ENCODE assay signal across 9 cellular contexts in genomic region chr1:25804244-25804963, GRCh38. TPM values are rescaled to one million over a fixed set of nuclear protein-coding genes. Genes with fewer than 3 reads are reported as not detected.
DNase-seq lines count a peak whose midpoint lies in the region; ATAC-seq, FAIRE-seq and TF ChIP-seq lines count a peak whose summit lies in the region.
"Had no signal": no experiment of that assay in that cellular context is flagged by ENCODE, and none has a peak within 500 bp of the region (broad histone marks: within the 10 kb centered on the region; RNA-seq: fewer than 3 reads in every experiment).

No MANE protein-coding gene starts in this region.

- no peak overlapping the region for H3K4me3 Mint-ChIP-seq in osteocyte (ENCODE audit: unreplicated experiment)

- no peaks in the 10 kb centered on the region for H3K9me3 ChIP-seq in psoas muscle

- TF ChIP-seq POLR2A in GM12891 (IDR thresholded peaks at IDR 0.05; ENCODE audit: low read depth, low read length): no peak
- no peak for TF ChIP-seq POLR2A in H54 (IDR thresholded peaks at IDR 0.05; ENCODE audit: low read depth, low read length)

- FAIRE-seq in GM12891 (lab: Jason Lieb, UNC) (peak; percentile 64), H54 (lab: Jason Lieb, UNC) (peak; percentile 69)

- WGBS in psoas muscle, 3 donors: 54 to 78% (median 59%) methylated on average over 7 to 10 of the region's 10 CpGs

- H3K27ac ChIP-seq in psoas muscle: peak overlapping the region; percentile 72

- no peaks in the 10 kb centered on the region for H3K27me3 ChIP-seq in psoas muscle (ENCODE audit: insufficient read depth in 3 of 3, low read length in 2 of 3)

- H3K27me3 Mint-ChIP-seq in osteocyte (ENCODE audit: unreplicated experiment): no peaks in the 10 kb centered on the region

- no peak overlapping the region for H3K4me3 ChIP-seq in cardiac fibroblast (replicated peaks in 1 of 2; ENCODE audit: low read depth in 2 of 2, low read length in 2 of 2)
- no peak overlapping the region for H3K4me3 ChIP-seq in psoas muscle

- no peak for DNase-seq in GM12891 (ENCODE audit: insufficient read length, low spot score)
- DNase-seq in H54 (ENCODE audit: insufficient read length, low spot score): peak; percentile 66
- DNase-seq in cardiac fibroblast (ENCODE audit: low read depth in 2 of 2): peak; percentile 40 to 55
- DNase-seq in psoas muscle: peak in 1 of 2 donors; percentile 78
- DNase-seq in HCEC 1CT: no peak
- no peak for DNase-seq in osteocyte (ENCODE audit: extremely low spot score, unreplicated experiment)

- peaks cover 11% of the 10 kb centered on the region for H3K36me3 Mint-ChIP-seq in osteocyte (ENCODE audit: unreplicated experiment)

- TF ChIP-seq CTCF in cardiac fibroblast (IDR thresholded peaks at IDR 0.05; ENCODE audit: low read depth, low read length): no peak
- TF ChIP-seq CTCF in psoas muscle (IDR thresholded peaks at IDR 0.05): no peak
- no peak for TF ChIP-seq CTCF in osteocyte (IDR thresholded peaks at IDR 0.05)

- H3K4me1 Mint-ChIP-seq in osteocyte (ENCODE audit: unreplicated experiment): peaks cover 56% of the 10 kb centered on the region

- ATAC-seq in psoas muscle (peak; percentile 62 to 75 (median 71)), HG03108 (IDR thresholded peaks at IDR 0.05; ENCODE audit: unreplicated experiment) (no peak), GM21737 (IDR thresholded peaks at IDR 0.05; ENCODE audit: unreplicated experiment) (no peak)

- H3K27ac Mint-ChIP-seq in osteocyte (ENCODE audit: unreplicated experiment): no peak overlapping the region

- peaks cover 60% of the 10 kb centered on the region for H3K4me1 ChIP-seq in psoas muscle

- intact Hi-C loops in psoas muscle (cut with DNase I): loop anchor here in 1 of 2 donors (10.0 kb wide), 2 partner anchors 380 to 560 kb away; partner anchors contain the start of genes RHCE and RSRP1

- H3K36me3 ChIP-seq in psoas muscle (ENCODE audit: insufficient read depth in 1 of 2, low read depth in 1 of 2): peaks cover 0 to 40% of the 10 kb centered on the region in 2 donors

- H3K9me3 Mint-ChIP-seq in osteocyte (ENCODE audit: unreplicated experiment): no peaks in the 10 kb centered on the region

TF ChIP-seq in GM12891, 5 proteins besides CTCF, POLR2A, EP300 and RAD21:
- TF ChIP-seq POLR2AphosphoS5 (IDR thresholded peaks at IDR 0.05; ENCODE audit: low read depth, low read length): no peak
- no peak for TF ChIP-seq POU2F2 (IDR thresholded peaks at IDR 0.05; ENCODE audit: low read depth, low read length)
- TF ChIP-seq PAX5 (IDR thresholded peaks at IDR 0.05; ENCODE audit: insufficient read depth, low read length, severe bottlenecking): no peak
- peak; percentile 38; the same call in 1 of the 2 replicates for TF ChIP-seq SPI1 (IDR thresholded peaks at IDR 0.05; ENCODE audit: low read depth, low read length)
- TF ChIP-seq TAF1 (IDR thresholded peaks at IDR 0.05; ENCODE audit: low read depth, low read length): no peak

RNA-seq across cellular contexts. Expression of gene SELENON, which starts 4.4 kb away (rescaled TPM):
- polyA plus RNA-seq in GM12891 (2012; ENCODE audit: low read depth, missing spikeins): 2.9 TPM
- total RNA-seq in psoas muscle: 100 to 1,000 TPM in 1 of 4 donors, 10 to 100 TPM in 3; 37.8 to 104 (median 56.1) TPM
- 10 to 100 TPM; 25.3 to 39.3 (median 29.0) TPM for polyA plus RNA-seq in psoas muscle
- 126 and 129 TPM in 2 replicates for total RNA-seq in osteocyte

RNA-seq across cellular contexts. Expression of gene MTFR1L, which starts 15.3 kb away (rescaled TPM):
- 31.3 TPM for polyA plus RNA-seq in GM12891 (2012; ENCODE audit: low read depth, missing spikeins)
- total RNA-seq in psoas muscle (100 to 1,000 TPM in 1 of 4 donors, 10 to 100 TPM in 3; 85.2 to 112 (median 94.1) TPM), osteocyte (70.6 and 76.8 TPM in 2 replicates)
- polyA plus RNA-seq in psoas muscle: 100 to 1,000 TPM in 2 of 3 donors, 10 to 100 TPM in 1; 99.2 to 135 (median 110) TPM

RNA-seq across cellular contexts. Expression of gene AUNIP, which starts 54.9 kb away (rescaled TPM):
- 4.4 TPM for polyA plus RNA-seq in GM12891 (2012; ENCODE audit: low read depth, missing spikeins)
- total RNA-seq in psoas muscle (under 1 TPM in 2 of 4 donors, not detected in 2; 0.26 to 0.47 TPM), osteocyte (1.3 and 1.9 TPM in 2 replicates)
- under 1 TPM; 0.05 to 0.13 (median 0.07) TPM for polyA plus RNA-seq in psoas muscle
- total RNA-seq: posterior vena cava had no signal

Comparison
In these comparisons a context has a peak if more than half of its experiments do, and no peak if none do; other contexts are left out.
1. DNase-seq: peak in H54 (single experiment) and cardiac fibroblast (2 of 2); none in GM12891 (single experiment), HCEC 1CT (single experiment) and osteocyte (single experiment).
2. ATAC-seq: peak in psoas muscle (4 of 4); none in HG03108 (single experiment) and GM21737 (single experiment).